In the genomic region with DNA sequence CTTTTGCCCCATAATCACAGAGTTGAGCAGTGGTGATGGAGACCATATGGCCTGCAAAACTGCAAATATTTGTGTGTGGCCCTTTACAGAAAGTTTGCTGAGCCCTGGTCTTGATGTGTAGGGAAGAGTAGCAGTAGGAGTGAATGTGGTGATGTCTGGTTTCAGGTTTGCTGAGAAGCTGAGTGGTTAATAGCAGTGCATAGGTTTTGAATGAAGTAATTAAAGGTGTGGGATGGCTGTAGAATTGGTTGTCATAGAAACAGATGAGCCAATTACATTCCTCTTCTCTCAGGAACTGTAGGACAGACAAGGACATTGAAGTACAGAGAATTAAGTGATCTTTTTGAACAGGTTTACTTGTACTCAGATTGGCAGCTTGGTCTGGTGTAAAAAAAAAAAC, we compare ENCODE assay signal across 18 cellular contexts. TPM values are rescaled to one million over a fixed set of nuclear protein-coding genes. Genes with fewer than 3 reads are reported as not detected.
DNase-seq lines count a peak whose midpoint lies in the region; ATAC-seq and TF ChIP-seq lines count a peak whose summit lies in the region.
"Had no signal": no experiment of that assay in that cellular context is flagged by ENCODE, and none has a peak within 500 bp of the region (broad histone marks: within the 10 kb centered on the region; RNA-seq: fewer than 3 reads in every experiment).

No MANE protein-coding gene starts in this region.

- peak overlapping the region; percentile 9 for H3K27ac Mint-ChIP-seq in activated CD4-positive, alpha-beta T cell treated with anti-CD3 and anti-CD28 coated beads, Interleukin-2, amount 10 ng/mL, durations not matched to agents 7 days and 5 days
- H3K27ac Mint-ChIP-seq in activated naive CD8-positive, alpha-beta T cell treated with anti-CD3 and anti-CD28 coated beads for 36 hours, result peak overlapping the region; percentile 62
- H3K27ac Mint-ChIP-seq in stimulated activated naive B cell treated with anti-CD40 and anti-IgM and Interleukin-4, amounts not matched to agents 10 μg/mL and 1 μg/mL and 100 μg/mL, for 72 hours, result peak overlapping the region; percentile 6
- H3K27ac Mint-ChIP-seq in T-helper 2 cell treated with Interferon-gamma antibody and Interleukin-4, amounts not matched to agents 5 μg/mL and 100 μg/mL, for 36 hours, result no peak overlapping the region

- H3K27me3 ChIP-seq in sigmoid colon, result no peaks in the 10 kb centered on the region
- H3K27me3 ChIP-seq: ovary, upper lobe of right lung had no signal

- no peak for TF ChIP-seq CTCF in sigmoid colon (IDR thresholded peaks at IDR 0.05)

- POLR2A ChIA-PET in activated CD4-positive, alpha-beta T cell treated with anti-CD3 and anti-CD28 coated beads, Interleukin-2, amount 10 ng/mL, durations not matched to agents 7 days and 5 days (lab: Charles Lee), result no interaction called here

- CTCF ChIA-PET in activated CD4-positive, alpha-beta T cell treated with anti-CD3 and anti-CD28 coated beads, Interleukin-2, amount 10 ng/mL, durations not matched to agents 7 days and 5 days (lab: Charles Lee), result interaction anchor here (0.6 to 2.2 kb wide), 3 partner anchors 10 to 21 kb away, joined by 3 to 7 read pairs (median 4); no protein-coding TSS in a partner anchor

- no peaks in the 10 kb centered on the region for H3K9me3 ChIP-seq in sigmoid colon
- H3K9me3 ChIP-seq: ovary, upper lobe of right lung had no signal

- peaks cover 19% of the 10 kb centered on the region for H3K36me3 Mint-ChIP-seq in activated CD4-positive, alpha-beta T cell treated with anti-CD3 and anti-CD28 coated beads, Interleukin-2, amount 10 ng/mL, durations not matched to agents 7 days and 5 days (ENCODE audit: low read depth)
- peaks cover 25% of the 10 kb centered on the region for H3K36me3 Mint-ChIP-seq in activated naive CD8-positive, alpha-beta T cell treated with anti-CD3 and anti-CD28 coated beads for 36 hours
- H3K36me3 Mint-ChIP-seq in stimulated activated naive B cell treated with anti-CD40 and anti-IgM and Interleukin-4, amounts not matched to agents 10 μg/mL and 1 μg/mL and 100 μg/mL, for 72 hours, result peaks cover 24 to 46% of the 10 kb centered on the region in 2 donors
- H3K36me3 Mint-ChIP-seq in T-helper 2 cell treated with Interferon-gamma antibody and Interleukin-4, amounts not matched to agents 5 μg/mL and 100 μg/mL, for 36 hours (ENCODE audit: low read depth), result peaks cover 10% of the 10 kb centered on the region

- no peaks in the 10 kb centered on the region for H3K9me3 Mint-ChIP-seq in activated CD4-positive, alpha-beta T cell treated with anti-CD3 and anti-CD28 coated beads, Interleukin-2, amount 10 ng/mL, durations not matched to agents 7 days and 5 days
- no peaks in the 10 kb centered on the region for H3K9me3 Mint-ChIP-seq in activated naive CD8-positive, alpha-beta T cell treated with anti-CD3 and anti-CD28 coated beads for 36 hours
- H3K9me3 Mint-ChIP-seq in stimulated activated naive B cell treated with anti-CD40 and anti-IgM and Interleukin-4, amounts not matched to agents 10 μg/mL and 1 μg/mL and 100 μg/mL, for 72 hours, result no peaks in the 10 kb centered on the region
- no peaks in the 10 kb centered on the region for H3K9me3 Mint-ChIP-seq in T-helper 2 cell treated with Interferon-gamma antibody and Interleukin-4, amounts not matched to agents 5 μg/mL and 100 μg/mL, for 36 hours

- DNase-seq in activated CD4-positive, alpha-beta T cell treated with anti-CD3 and anti-CD28 coated beads, Interleukin-2, amount 10 ng/mL, durations not matched to agents 7 days and 5 days, result no peak
- no peak for DNase-seq in activated CD4-positive, alpha-beta T cell treated with anti-CD3 and anti-CD28 coated beads for 48 hours
- DNase-seq in NCI-H146 (lab: John Stamatoyannopoulos, UW) (peak; percentile 10), sigmoid colon (no peak), DMS53 (lab: John Stamatoyannopoulos, UW) (no peak)
- DNase-seq in activated naive CD8-positive, alpha-beta T cell treated with anti-CD3 and anti-CD28 coated beads for 36 hours, result no peak
- no peak for DNase-seq in stimulated activated naive B cell treated with anti-CD40 and anti-IgM and Interleukin-4, amounts not matched to agents 10 μg/mL and 1 μg/mL and 100 μg/mL, for 72 hours
- no peak for DNase-seq in T-helper 2 cell treated with Interferon-gamma antibody and Interleukin-4, amounts not matched to agents 5 μg/mL and 100 μg/mL, for 36 hours (ENCODE audit: low spot score)
- DNase-seq: activated CD4-positive, alpha-beta T cell treated with anti-CD3 and anti-CD28 coated beads, Interleukin-2, amount 50 U/mL, for 48 hours; amniotic stem cell; DMS153; H7; NCI-H1694 treated with DMSO at 0.1 percent for 48 hours; ovary; upper lobe of right lung had no signal

- no peaks in the 10 kb centered on the region for H3K27me3 Mint-ChIP-seq in activated CD4-positive, alpha-beta T cell treated with anti-CD3 and anti-CD28 coated beads, Interleukin-2, amount 10 ng/mL, durations not matched to agents 7 days and 5 days
- H3K27me3 Mint-ChIP-seq in activated naive CD8-positive, alpha-beta T cell treated with anti-CD3 and anti-CD28 coated beads for 36 hours, result no peaks in the 10 kb centered on the region
- no peaks in the 10 kb centered on the region for H3K27me3 Mint-ChIP-seq in stimulated activated naive B cell treated with anti-CD40 and anti-IgM and Interleukin-4, amounts not matched to agents 10 μg/mL and 1 μg/mL and 100 μg/mL, for 72 hours
- H3K27me3 Mint-ChIP-seq in T-helper 2 cell treated with Interferon-gamma antibody and Interleukin-4, amounts not matched to agents 5 μg/mL and 100 μg/mL, for 36 hours (ENCODE audit: low read depth), result no peaks in the 10 kb centered on the region

- intact Hi-C loops in sigmoid colon (cut with DNase I), result no loop called here

- peaks cover 43% of the 10 kb centered on the region for H3K4me1 Mint-ChIP-seq in activated CD4-positive, alpha-beta T cell treated with anti-CD3 and anti-CD28 coated beads, Interleukin-2, amount 10 ng/mL, durations not matched to agents 7 days and 5 days
- H3K4me1 Mint-ChIP-seq in activated naive CD8-positive, alpha-beta T cell treated with anti-CD3 and anti-CD28 coated beads for 36 hours, result peaks cover 60% of the 10 kb centered on the region
- peaks cover 19 to 51% of the 10 kb centered on the region in 2 donors for H3K4me1 Mint-ChIP-seq in stimulated activated naive B cell treated with anti-CD40 and anti-IgM and Interleukin-4, amounts not matched to agents 10 μg/mL and 1 μg/mL and 100 μg/mL, for 72 hours
- peaks cover 31% of the 10 kb centered on the region for H3K4me1 Mint-ChIP-seq in T-helper 2 cell treated with Interferon-gamma antibody and Interleukin-4, amounts not matched to agents 5 μg/mL and 100 μg/mL, for 36 hours (ENCODE audit: low read depth)

- H3K4me1 ChIP-seq in sigmoid colon, result no peaks in the 10 kb centered on the region

- no peak for TF ChIP-seq POLR2A in sigmoid colon (IDR thresholded peaks at IDR 0.05)

- TF ChIP-seq EP300 in sigmoid colon (IDR thresholded peaks at IDR 0.05), result no peak

- peaks cover 0 to 6% (median 0%) of the 10 kb centered on the region in 4 donors for H3K36me3 ChIP-seq in sigmoid colon
- H3K36me3 ChIP-seq: ovary had no signal

- no peak overlapping the region for H3K27ac ChIP-seq in sigmoid colon
- H3K27ac ChIP-seq: coronary artery, ovary, upper lobe of right lung had no signal

- peak; percentile 39 to 42 for ATAC-seq in stimulated activated naive B cell treated with anti-CD40 and anti-IgM and Interleukin-4, amounts not matched to agents 10 μg/mL and 1 μg/mL and 100 μg/mL, for 72 hours (replicated peaks)
- ATAC-seq: esophagus mucosa, upper lobe of right lung had no signal

- H3K4me3 ChIP-seq in sigmoid colon, result no peak overlapping the region
- H3K4me3 ChIP-seq: coronary artery, lung, ovary, upper lobe of right lung had no signal

- H3K4me3 Mint-ChIP-seq in activated CD4-positive, alpha-beta T cell treated with anti-CD3 and anti-CD28 coated beads, Interleukin-2, amount 10 ng/mL, durations not matched to agents 7 days and 5 days, result no peak overlapping the region
- H3K4me3 Mint-ChIP-seq in activated naive CD8-positive, alpha-beta T cell treated with anti-CD3 and anti-CD28 coated beads for 36 hours, result no peak overlapping the region
- no peak overlapping the region for H3K4me3 Mint-ChIP-seq in stimulated activated naive B cell treated with anti-CD40 and anti-IgM and Interleukin-4, amounts not matched to agents 10 μg/mL and 1 μg/mL and 100 μg/mL, for 72 hours
- H3K4me3 Mint-ChIP-seq in T-helper 2 cell treated with Interferon-gamma antibody and Interleukin-4, amounts not matched to agents 5 μg/mL and 100 μg/mL, for 36 hours, result no peak overlapping the region

RNA-seq across cellular contexts. Expression of a gene that starts 37.4 kb away (rescaled TPM):
- 10 to 100 TPM; 57.7 to 63.1 TPM for total RNA-seq in activated CD4-positive, alpha-beta T cell treated with anti-CD3 and anti-CD28 coated beads, Interleukin-2, amount 10 ng/mL, durations not matched to agents 7 days and 5 days
- total RNA-seq in activated naive CD8-positive, alpha-beta T cell treated with anti-CD3 and anti-CD28 coated beads for 36 hours, result 10 to 100 TPM; 47.3 to 57.5 TPM
- total RNA-seq in sigmoid colon, result 10 to 100 TPM; 34.6 to 53.2 (median 37.3) TPM
- 10 to 100 TPM in 1 of 3 donors, 1 to 10 TPM in 2; 6.7 to 20.1 (median 9.0) TPM for polyA plus RNA-seq in sigmoid colon
